Comparison of ENCODE assay signal across 8 cellular contexts in the genomic region with DNA sequence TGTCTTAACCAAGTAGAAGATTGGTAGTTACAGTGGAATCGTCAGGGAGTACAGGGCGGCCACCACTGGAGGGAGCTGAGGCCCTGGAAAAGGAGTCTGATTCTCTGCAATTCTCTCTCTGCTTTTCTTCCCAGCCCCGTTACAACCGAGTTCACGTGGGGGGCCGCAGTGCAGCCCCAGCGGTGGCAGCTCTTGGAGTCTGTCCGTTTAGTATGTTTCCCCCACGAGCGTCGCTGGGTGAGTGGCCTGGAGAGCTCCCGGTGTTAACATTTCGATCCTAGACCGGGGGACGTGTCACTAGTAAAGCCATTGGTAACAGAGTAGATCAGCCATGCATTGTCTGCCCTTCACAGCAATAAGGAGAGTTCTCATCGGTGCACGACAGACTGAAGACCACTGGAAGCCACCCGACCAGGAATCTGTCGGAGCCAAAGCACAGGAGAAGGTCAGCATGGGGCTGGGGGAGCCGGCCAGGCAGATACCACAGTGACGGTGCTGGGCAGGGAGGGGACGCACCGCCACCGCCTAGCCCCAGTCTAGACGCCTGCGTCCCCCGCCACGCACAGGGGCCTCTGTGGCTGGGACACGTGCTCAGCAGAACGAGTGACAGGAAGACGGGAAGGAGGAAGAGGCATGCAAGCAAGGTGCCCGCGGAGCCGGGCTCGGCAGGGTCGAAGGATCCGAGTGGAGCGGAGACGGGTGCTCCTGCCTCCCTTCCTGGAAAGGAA. TPM values are rescaled to one million over a fixed set of nuclear protein-coding genes. Genes with fewer than 3 reads are reported as not detected.
A peak's percentile ranks its signal among the peaks of the same experiment; 100 is the strongest.
DNase-seq lines count a peak whose midpoint lies in the region; ATAC-seq and TF ChIP-seq lines count a peak whose summit lies in the region.

No MANE protein-coding gene starts in this region.

- peaks cover 27 to 39% of the 10 kb centered on the region in 2 donors for H3K36me3 ChIP-seq in prostate gland
- H3K36me3 ChIP-seq in HAP-1 (replicated peaks): peaks cover 82% of the 10 kb centered on the region

- 76% methylated on average over 39 of the region's 39 CpGs for WGBS in prostate gland

- TF ChIP-seq CTCF in prostate gland (IDR thresholded peaks at IDR 0.05): peak; percentile 24 to 65 (median 60)

- H3K27me3 ChIP-seq in prostate gland (replicated peaks; ENCODE audit: insufficient read depth) (no peaks in the 10 kb centered on the region), HAP-1 (ENCODE audit: low read depth) (no peaks in the 10 kb centered on the region)

- no peak overlapping the region for H3K4me3 Mint-ChIP-seq in T-helper 2 cell treated with Interferon-gamma antibody and Interleukin-4, amounts not matched to agents 5 μg/mL and 100 μg/mL, for 36 hours
- peak overlapping the region in 1 of 2 donors; percentile 13 for H3K4me3 Mint-ChIP-seq in effector memory CD8-positive, alpha-beta T cell

- H3K36me3 Mint-ChIP-seq in T-helper 2 cell treated with Interferon-gamma antibody and Interleukin-4, amounts not matched to agents 5 μg/mL and 100 μg/mL, for 36 hours (ENCODE audit: low read depth): peaks cover 59% of the 10 kb centered on the region
- H3K36me3 Mint-ChIP-seq in effector memory CD8-positive, alpha-beta T cell (ENCODE audit: insufficient read depth): peaks cover 100% of the 10 kb centered on the region

- H3K27ac Mint-ChIP-seq in T-helper 2 cell treated with Interferon-gamma antibody and Interleukin-4, amounts not matched to agents 5 μg/mL and 100 μg/mL, for 36 hours: peak overlapping the region; percentile 42
- H3K27ac Mint-ChIP-seq in effector memory CD8-positive, alpha-beta T cell: peak overlapping the region; percentile 73 to 96

- H3K4me1 Mint-ChIP-seq in T-helper 2 cell treated with Interferon-gamma antibody and Interleukin-4, amounts not matched to agents 5 μg/mL and 100 μg/mL, for 36 hours (ENCODE audit: low read depth): peaks cover 13% of the 10 kb centered on the region
- peaks cover 52% of the 10 kb centered on the region in 2 donors for H3K4me1 Mint-ChIP-seq in effector memory CD8-positive, alpha-beta T cell (ENCODE audit: low read depth in 2 of 2)

- no peak for ATAC-seq in effector memory CD8-positive, alpha-beta T cell (replicated peaks)
- ATAC-seq in HG03378 (IDR thresholded peaks at IDR 0.05; ENCODE audit: unreplicated experiment): no peak

- H3K4me1 ChIP-seq in prostate gland (replicated peaks): peaks cover 49% of the 10 kb centered on the region
- H3K4me1 ChIP-seq in HAP-1: no peaks in the 10 kb centered on the region

- H3K9me3 ChIP-seq in prostate gland (no peaks in the 10 kb centered on the region), HAP-1 (no peaks in the 10 kb centered on the region)

- TF ChIP-seq POLR2A in prostate gland (IDR thresholded peaks at IDR 0.05): no peak

- no peaks in the 10 kb centered on the region for H3K9me3 Mint-ChIP-seq in T-helper 2 cell treated with Interferon-gamma antibody and Interleukin-4, amounts not matched to agents 5 μg/mL and 100 μg/mL, for 36 hours
- no peaks in the 10 kb centered on the region for H3K9me3 Mint-ChIP-seq in effector memory CD8-positive, alpha-beta T cell

- H3K4me3 ChIP-seq in prostate gland (no peak overlapping the region), HAP-1 (no peak overlapping the region)

- intact Hi-C loops in prostate gland (cut with DNase I): loop anchor here (2.0 kb wide), 1 partner anchor 78 kb away; no protein-coding TSS in a partner anchor

- H3K27ac ChIP-seq in prostate gland: peak overlapping the region in 1 of 2 donors; percentile 80

- no peak for DNase-seq in T-helper 2 cell treated with Interferon-gamma antibody and Interleukin-4, amounts not matched to agents 5 μg/mL and 100 μg/mL, for 36 hours (ENCODE audit: low spot score)
- DNase-seq in T-helper 2 cell (no peak), OCI-M1 (lab: John Stamatoyannopoulos, UW) (peak; percentile 21), prostate gland (ENCODE audit: low spot score) (no peak), germinal center (ENCODE audit: low spot score) (no peak), HAP-1 (ENCODE audit: low spot score in 2 of 2) (no peak)
- no peak for DNase-seq in effector memory CD8-positive, alpha-beta T cell

- in situ Hi-C loops in HAP-1 (cut with MboI; ENCODE audit: low sequenced_read_pairs): no loop called here

- no peaks in the 10 kb centered on the region for H3K27me3 Mint-ChIP-seq in T-helper 2 cell treated with Interferon-gamma antibody and Interleukin-4, amounts not matched to agents 5 μg/mL and 100 μg/mL, for 36 hours (ENCODE audit: low read depth)
- no peaks in the 10 kb centered on the region for H3K27me3 Mint-ChIP-seq in effector memory CD8-positive, alpha-beta T cell

RNA-seq across cellular contexts. Expression of a gene that starts 15.7 kb away (rescaled TPM):
- total RNA-seq in prostate gland: 10 to 100 TPM in 1 of 2 donors, 1 to 10 TPM in 1; 5.0 to 69.2 TPM

RNA-seq across cellular contexts. Expression of a gene that starts 28.9 kb away (rescaled TPM):
- 100 to 1,000 TPM in 1 of 2 donors, 10 to 100 TPM in 1; 80.3 to 155 TPM for total RNA-seq in prostate gland

RNA-seq across cellular contexts. Expression of a gene that starts 31.9 kb away (rescaled TPM):
- 10 to 100 TPM; 57.6 to 62.8 TPM for total RNA-seq in prostate gland
